ENCODE assay signal across 8 cellular contexts in genomic region chr1:15757575-15758401, GRCh38. TPM values are rescaled to one million over a fixed set of nuclear protein-coding genes. Genes with fewer than 3 reads are reported as not detected.
DNase-seq lines count a peak whose midpoint lies in the region; ATAC-seq and TF ChIP-seq lines count a peak whose summit lies in the region.

No MANE protein-coding gene starts in this region.

- H3K36me3 ChIP-seq in HUES64 (ENCODE audit: insufficient read depth, low read length): peaks cover 5% of the 10 kb centered on the region; the same call in 1 of the 2 replicates
- no peaks in the 10 kb centered on the region for H3K36me3 ChIP-seq in iPS-15b (ENCODE audit: control insufficient read depth, insufficient read depth, low read length)
- no peaks in the 10 kb centered on the region for H3K36me3 ChIP-seq in skeletal muscle tissue (ENCODE audit: control insufficient read depth in 3 of 3, insufficient read depth in 3 of 3, low read length in 3 of 3)

- CTCF ChIA-PET in HEK293T (lab: Yijun Ruan, JAX): interaction anchor here (1.1 kb wide), 1 partner anchor 21 kb away, joined by 3 read pairs; no protein-coding TSS in a partner anchor

- peaks cover 38% of the 10 kb centered on the region for H3K4me1 ChIP-seq in HUES64 (ENCODE audit: insufficient read depth, low read length)
- H3K4me1 ChIP-seq in iPS-15b (ENCODE audit: control insufficient read depth, insufficient read depth, low read length): peaks cover 23% of the 10 kb centered on the region
- peaks cover 19 to 26% (median 20%) of the 10 kb centered on the region in 3 donors for H3K4me1 ChIP-seq in skeletal muscle tissue (ENCODE audit: control insufficient read depth in 3 of 3, insufficient read depth in 3 of 3, low read length in 3 of 3)

- POLR2A ChIA-PET in HEK293T (lab: Yijun Ruan, JAX): interaction anchor here (0.9 kb wide), 1 partner anchor 91 kb away, joined by 3 read pairs; no protein-coding TSS in a partner anchor

- no peak overlapping the region for H3K27ac Mint-ChIP-seq in activated naive CD8-positive, alpha-beta T cell treated with anti-CD3 and anti-CD28 coated beads, Interleukin-2, amount 50 U/mL, for 24 hours

- H3K9ac ChIP-seq in HUES64 (ENCODE audit: low read depth, low read length) (peak overlapping the region; percentile 77), iPS-15b (ENCODE audit: low read depth, low read length) (peak overlapping the region; percentile 70), skeletal muscle tissue (ENCODE audit: low read depth in 1 of 3, low read length in 3 of 3) (peak overlapping the region in 2 of 3 donors; percentile 38 to 40)

- peak overlapping the region; percentile 57 for H3K4me3 ChIP-seq in HUES64 (ENCODE audit: low read length)
- H3K4me3 ChIP-seq in iPS-15b (ENCODE audit: low read depth, low read length): peak overlapping the region; percentile 73
- peak overlapping the region in 1 of 3 donors; percentile 43 for H3K4me3 ChIP-seq in skeletal muscle tissue (ENCODE audit: low read length in 3 of 3)

- in situ Hi-C loops in ACHN (cut with HindIII; ENCODE audit: low pct_ligation_motif_present, low pct_unique_long_range_greater_than_20kb, low sequenced_read_pairs): no loop called here

- ATAC-seq in activated naive CD8-positive, alpha-beta T cell treated with anti-CD3 and anti-CD28 coated beads, Interleukin-2, amount 50 U/mL, for 24 hours: no peak
- ATAC-seq in HG02885 (IDR thresholded peaks at IDR 0.05; ENCODE audit: poor library complexity, unreplicated experiment): no peak

- peak overlapping the region; percentile 34 for H3K4me3 Mint-ChIP-seq in activated naive CD8-positive, alpha-beta T cell treated with anti-CD3 and anti-CD28 coated beads, Interleukin-2, amount 50 U/mL, for 24 hours

- peaks cover 9% of the 10 kb centered on the region for H3K4me1 Mint-ChIP-seq in activated naive CD8-positive, alpha-beta T cell treated with anti-CD3 and anti-CD28 coated beads, Interleukin-2, amount 50 U/mL, for 24 hours

- 6% methylated on average over 27 of the region's 28 CpGs for whole genome bisulfite sequencing in HUES64

- H3K9me3 Mint-ChIP-seq in activated naive CD8-positive, alpha-beta T cell treated with anti-CD3 and anti-CD28 coated beads, Interleukin-2, amount 50 U/mL, for 24 hours: no peaks in the 10 kb centered on the region

- no peaks in the 10 kb centered on the region for H3K9me3 ChIP-seq in HUES64 (ENCODE audit: insufficient read depth, low read depth, low read length)
- H3K9me3 ChIP-seq in iPS-15b (ENCODE audit: control insufficient read depth, insufficient read depth, low read length): no peaks in the 10 kb centered on the region
- no peaks in the 10 kb centered on the region for H3K9me3 ChIP-seq in skeletal muscle tissue (ENCODE audit: control insufficient read depth in 3 of 3, low read length in 3 of 3)

- peak overlapping the region; percentile 81; the same call in 1 of the 2 replicates for H3K27ac ChIP-seq in HUES64 (ENCODE audit: low read depth, low read length)
- peak overlapping the region; percentile 7 for H3K27ac ChIP-seq in skeletal muscle tissue (ENCODE audit: low read depth, low read length)

- no peak for DNase-seq in activated naive CD8-positive, alpha-beta T cell treated with anti-CD3 and anti-CD28 coated beads, Interleukin-2, amount 50 U/mL, for 24 hours
- DNase-seq in medulla oblongata (ENCODE audit: extremely low spot score) (no peak), ACHN (no peak), HEK293T (ENCODE audit: extremely low spot score) (no peak)

- peaks cover 63% of the 10 kb centered on the region for H3K27me3 Mint-ChIP-seq in activated naive CD8-positive, alpha-beta T cell treated with anti-CD3 and anti-CD28 coated beads, Interleukin-2, amount 50 U/mL, for 24 hours

- no peaks in the 10 kb centered on the region for H3K36me3 Mint-ChIP-seq in activated naive CD8-positive, alpha-beta T cell treated with anti-CD3 and anti-CD28 coated beads, Interleukin-2, amount 50 U/mL, for 24 hours (ENCODE audit: low read depth)

- H3K27me3 ChIP-seq in HUES64 (ENCODE audit: insufficient read depth, low read length) (no peaks in the 10 kb centered on the region), iPS-15b (ENCODE audit: control insufficient read depth, insufficient read depth, low read length) (no peaks in the 10 kb centered on the region), skeletal muscle tissue (ENCODE audit: control insufficient read depth in 3 of 3, insufficient read depth in 3 of 3, low read length in 3 of 3) (peaks cover 0 to 35% (median 21%) of the 10 kb centered on the region in 3 donors)

TF ChIP-seq in HEK293T, 16 proteins besides CTCF, POLR2A, EP300 and RAD21:
- TF ChIP-seq ELF4 (IDR thresholded peaks at IDR 0.05) (no peak), LEF1 (IDR thresholded peaks at IDR 0.05; ENCODE audit: borderline replicate concordance) (no peak), FOXA1 (IDR thresholded peaks at IDR 0.05) (no peak), TARDBP (IDR thresholded peaks at IDR 0.05) (no peak), PKNOX1 (IDR thresholded peaks at IDR 0.05) (no peak), BHLHE40 (IDR thresholded peaks at IDR 0.05; ENCODE audit: borderline replicate concordance) (no peak), ARNT (IDR thresholded peaks at IDR 0.05) (no peak)

RNA-seq across cellular contexts. Expression of gene FBLIM1, which starts 0.8 kb away (rescaled TPM):
- polyA plus RNA-seq in HUES64 (2013, experiment 1 of 2): 41.9 TPM
- 40.9 TPM for polyA plus RNA-seq in HUES64 (2013, experiment 2 of 2)
- total RNA-seq in skeletal muscle tissue: 7.3 TPM

RNA-seq across cellular contexts. Expression of gene TMEM82, which starts 15.5 kb away (rescaled TPM):
- 0.50 TPM for polyA plus RNA-seq in HUES64 (2013, experiment 1 of 2)
- 0.57 TPM for polyA plus RNA-seq in HUES64 (2013, experiment 2 of 2)
- not detected for total RNA-seq in skeletal muscle tissue

RNA-seq across cellular contexts. Expression of gene SLC25A34, which starts 21.7 kb away (rescaled TPM):
- polyA plus RNA-seq in HUES64 (2013, experiment 1 of 2): 0.20 TPM
- polyA plus RNA-seq in HUES64 (2013, experiment 2 of 2): 0.38 TPM
- 1.6 TPM for total RNA-seq in skeletal muscle tissue

RNA-seq across cellular contexts. Expression of gene UQCRHL, which starts 49.7 kb away (rescaled TPM):
- 5.2 TPM for polyA plus RNA-seq in HUES64 (2013, experiment 1 of 2)
- polyA plus RNA-seq in HUES64 (2013, experiment 2 of 2): 7.3 TPM
- 4.7 TPM for total RNA-seq in skeletal muscle tissue
